ENCODE assay signal across 1 cellular context in the genomic region with DNA sequence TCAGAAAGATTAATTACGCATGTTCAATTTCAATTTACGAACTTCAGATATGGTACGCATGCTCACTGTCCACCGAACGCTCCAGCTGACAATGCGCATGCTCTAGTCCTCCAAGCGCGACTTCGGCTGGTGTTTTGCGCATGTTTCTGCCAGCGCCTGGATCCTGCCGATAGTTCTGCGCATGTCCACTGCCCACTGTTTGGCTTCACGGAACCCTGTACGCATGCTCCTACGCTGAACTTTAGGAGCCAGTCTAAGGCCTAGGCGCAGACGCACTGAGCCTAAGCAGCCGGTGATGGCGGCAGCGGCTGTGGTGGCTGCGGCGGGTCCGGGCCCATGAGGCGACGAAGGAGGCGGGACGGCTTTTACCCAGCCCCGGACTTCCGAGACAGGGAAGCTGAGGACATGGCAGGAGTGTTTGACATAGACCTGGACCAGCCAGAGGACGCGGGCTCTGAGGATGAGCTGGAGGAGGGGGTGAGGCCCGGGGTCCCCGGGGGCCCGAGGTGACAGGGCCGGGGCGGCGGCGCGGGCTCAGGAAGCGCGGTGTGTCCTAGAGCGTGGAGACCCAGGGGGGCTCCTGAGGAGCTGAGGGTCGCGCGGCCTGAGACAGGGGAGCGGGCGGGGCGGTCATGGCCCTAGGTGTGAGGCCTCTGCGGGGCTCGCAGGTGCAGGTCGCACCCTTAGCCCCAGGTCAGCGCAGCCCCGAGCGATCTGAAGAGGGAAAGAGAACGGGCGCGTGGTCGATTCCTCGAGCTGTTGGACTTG.
TF ChIP-seq lines count a peak whose summit lies in the region.

Gene RPS6KB1, plus strand, starts transcription at position 273 of the 768 bp plus-strand sequence. Its CDS starts 64 bp downstream, at position 337.
A gene with protein sequence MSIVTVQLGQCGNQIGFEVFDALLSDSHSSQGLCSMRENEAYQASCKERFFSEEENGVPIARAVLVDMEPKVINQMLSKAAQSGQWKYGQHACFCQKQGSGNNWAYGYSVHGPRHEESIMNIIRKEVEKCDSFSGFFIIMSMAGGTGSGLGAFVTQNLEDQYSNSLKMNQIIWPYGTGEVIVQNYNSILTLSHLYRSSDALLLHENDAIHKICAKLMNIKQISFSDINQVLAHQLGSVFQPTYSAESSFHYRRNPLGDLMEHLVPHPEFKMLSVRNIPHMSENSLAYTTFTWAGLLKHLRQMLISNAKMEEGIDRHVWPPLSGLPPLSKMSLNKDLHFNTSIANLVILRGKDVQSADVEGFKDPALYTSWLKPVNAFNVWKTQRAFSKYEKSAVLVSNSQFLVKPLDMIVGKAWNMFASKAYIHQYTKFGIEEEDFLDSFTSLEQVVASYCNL (minus strand): TSS at position 95 of the 768 bp plus-strand sequence. CDS start 1,941 bp downstream, outside the sequence.

TF ChIP-seq in K562, 482 proteins besides CTCF, POLR2A, EP300 and RAD21 (continued from another document and continues in another):
- TF ChIP-seq REST (CRISPR knock-in tag; IDR thresholded peaks at IDR 0.05; ENCODE audit: low read depth), result peak; percentile 85
- TF ChIP-seq PURB (CRISPR knock-in tag; IDR thresholded peaks at IDR 0.05; ENCODE audit: low read depth), result no peak
- no peak for TF ChIP-seq KLF10 (CRISPR knock-in tag; IDR thresholded peaks at IDR 0.05)
- no peak for TF ChIP-seq TCF7 (IDR thresholded peaks at IDR 0.05; ENCODE audit: borderline replicate concordance)
- no peak for TF ChIP-seq ZNF699 (CRISPR knock-in tag; IDR thresholded peaks at IDR 0.05; ENCODE audit: insufficient replicate concordance)
- TF ChIP-seq, protein P1, sequence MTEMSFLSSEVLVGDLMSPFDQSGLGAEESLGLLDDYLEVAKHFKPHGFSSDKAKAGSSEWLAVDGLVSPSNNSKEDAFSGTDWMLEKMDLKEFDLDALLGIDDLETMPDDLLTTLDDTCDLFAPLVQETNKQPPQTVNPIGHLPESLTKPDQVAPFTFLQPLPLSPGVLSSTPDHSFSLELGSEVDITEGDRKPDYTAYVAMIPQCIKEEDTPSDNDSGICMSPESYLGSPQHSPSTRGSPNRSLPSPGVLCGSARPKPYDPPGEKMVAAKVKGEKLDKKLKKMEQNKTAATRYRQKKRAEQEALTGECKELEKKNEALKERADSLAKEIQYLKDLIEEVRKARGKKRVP (CRISPR knock-in tag; IDR thresholded peaks at IDR 0.05), result no peak
- TF ChIP-seq, protein P2, sequence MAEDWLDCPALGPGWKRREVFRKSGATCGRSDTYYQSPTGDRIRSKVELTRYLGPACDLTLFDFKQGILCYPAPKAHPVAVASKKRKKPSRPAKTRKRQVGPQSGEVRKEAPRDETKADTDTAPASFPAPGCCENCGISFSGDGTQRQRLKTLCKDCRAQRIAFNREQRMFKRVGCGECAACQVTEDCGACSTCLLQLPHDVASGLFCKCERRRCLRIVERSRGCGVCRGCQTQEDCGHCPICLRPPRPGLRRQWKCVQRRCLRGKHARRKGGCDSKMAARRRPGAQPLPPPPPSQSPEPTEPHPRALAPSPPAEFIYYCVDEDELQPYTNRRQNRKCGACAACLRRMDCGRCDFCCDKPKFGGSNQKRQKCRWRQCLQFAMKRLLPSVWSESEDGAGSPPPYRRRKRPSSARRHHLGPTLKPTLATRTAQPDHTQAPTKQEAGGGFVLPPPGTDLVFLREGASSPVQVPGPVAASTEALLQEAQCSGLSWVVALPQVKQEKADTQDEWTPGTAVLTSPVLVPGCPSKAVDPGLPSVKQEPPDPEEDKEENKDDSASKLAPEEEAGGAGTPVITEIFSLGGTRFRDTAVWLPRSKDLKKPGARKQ (CRISPR knock-in tag; IDR thresholded peaks at IDR 0.05), result no peak
- TF ChIP-seq ZMIZ1 (IDR thresholded peaks at IDR 0.05; ENCODE audit: low read depth in 2 of 2, low read length in 2 of 2), result peak in 1 of 2 experiments; percentile 33; a peak in 1 of 4 replicates
- TF ChIP-seq NCOA1 (IDR thresholded peaks at IDR 0.05; ENCODE audit: low read depth), result no peak
- TF ChIP-seq ZFP1 (CRISPR knock-in tag; IDR thresholded peaks at IDR 0.05), result no peak
- TF ChIP-seq DNMT1 (IDR thresholded peaks at IDR 0.05), result no peak
- TF ChIP-seq GABPB2 (CRISPR knock-in tag; conservative IDR thresholded peaks at IDR 0.05), result no peak
- no peak; the same call in 1 of the 2 replicates for TF ChIP-seq ZBTB17 (CRISPR knock-in tag; IDR thresholded peaks at IDR 0.05)
- TF ChIP-seq E2F8 (IDR thresholded peaks at IDR 0.05; ENCODE audit: low read depth, partially characterized antibody), result no peak
- peak; percentile 69 for TF ChIP-seq SP1 (CRISPR knock-in tag; IDR thresholded peaks at IDR 0.05)
- peak in 1 of 2 experiments; percentile 12; a peak in 1 of 4 replicates for TF ChIP-seq CSDE1 (IDR thresholded peaks at IDR 0.05)
- no peak for TF ChIP-seq ZNF696 (CRISPR knock-in tag; conservative IDR thresholded peaks at IDR 0.05)
- peak; percentile 45; the same call in 1 of the 2 replicates for TF ChIP-seq ZNF76 (CRISPR knock-in tag; IDR thresholded peaks at IDR 0.05; ENCODE audit: borderline replicate concordance)
- TF ChIP-seq THAP7 (CRISPR knock-in tag; IDR thresholded peaks at IDR 0.05), result no peak
- no peak for TF ChIP-seq ZFP36 (IDR thresholded peaks at IDR 0.05; ENCODE audit: low read depth, low read length, partially characterized antibody)
- TF ChIP-seq CTCFL (IDR thresholded peaks at IDR 0.05; ENCODE audit: borderline replicate concordance, insufficient read depth, low read depth, low read length, poor library complexity, severe bottlenecking), result no peak
- TF ChIP-seq FOXP4 (CRISPR knock-in tag; IDR thresholded peaks at IDR 0.05; ENCODE audit: borderline replicate concordance), result peak; percentile 86; the same call in 1 of the 2 replicates
- no peak for TF ChIP-seq ZNF197 (CRISPR knock-in tag; IDR thresholded peaks at IDR 0.05; ENCODE audit: low read depth)
- no peak for TF ChIP-seq HMG20A (CRISPR knock-in tag; conservative IDR thresholded peaks at IDR 0.05)
- TF ChIP-seq, protein P3, sequence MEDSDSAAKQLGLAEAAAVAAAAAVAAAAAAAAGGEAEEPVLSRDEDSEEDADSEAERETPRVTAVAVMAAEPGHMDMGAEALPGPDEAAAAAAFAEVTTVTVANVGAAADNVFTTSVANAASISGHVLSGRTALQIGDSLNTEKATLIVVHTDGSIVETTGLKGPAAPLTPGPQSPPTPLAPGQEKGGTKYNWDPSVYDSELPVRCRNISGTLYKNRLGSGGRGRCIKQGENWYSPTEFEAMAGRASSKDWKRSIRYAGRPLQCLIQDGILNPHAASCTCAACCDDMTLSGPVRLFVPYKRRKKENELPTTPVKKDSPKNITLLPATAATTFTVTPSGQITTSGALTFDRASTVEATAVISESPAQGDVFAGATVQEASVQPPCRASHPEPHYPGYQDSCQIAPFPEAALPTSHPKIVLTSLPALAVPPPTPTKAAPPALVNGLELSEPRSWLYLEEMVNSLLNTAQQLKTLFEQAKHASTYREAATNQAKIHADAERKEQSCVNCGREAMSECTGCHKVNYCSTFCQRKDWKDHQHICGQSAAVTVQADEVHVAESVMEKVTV (CRISPR knock-in tag; IDR thresholded peaks at IDR 0.05), result no peak
- peak; percentile 30 for TF ChIP-seq CTBP1 (IDR thresholded peaks at IDR 0.05; ENCODE audit: borderline replicate concordance)
- no peak for TF ChIP-seq TSC22D4 (tag; IDR thresholded peaks at IDR 0.05)
- TF ChIP-seq SIN3A (IDR thresholded peaks at IDR 0.05; ENCODE audit: borderline replicate concordance in 2 of 2, control insufficient read depth in 1 of 2, low read depth in 2 of 2, low read length in 2 of 2), result no peak; a peak in 1 of 4 replicates
- peak; percentile 97 for TF ChIP-seq TAF1 (IDR thresholded peaks at IDR 0.05; ENCODE audit: control insufficient read depth, extremely low read depth, insufficient read depth, low read length, severe bottlenecking)
